1 cellular context compared by ENCODE assay signal in the genomic region with DNA sequence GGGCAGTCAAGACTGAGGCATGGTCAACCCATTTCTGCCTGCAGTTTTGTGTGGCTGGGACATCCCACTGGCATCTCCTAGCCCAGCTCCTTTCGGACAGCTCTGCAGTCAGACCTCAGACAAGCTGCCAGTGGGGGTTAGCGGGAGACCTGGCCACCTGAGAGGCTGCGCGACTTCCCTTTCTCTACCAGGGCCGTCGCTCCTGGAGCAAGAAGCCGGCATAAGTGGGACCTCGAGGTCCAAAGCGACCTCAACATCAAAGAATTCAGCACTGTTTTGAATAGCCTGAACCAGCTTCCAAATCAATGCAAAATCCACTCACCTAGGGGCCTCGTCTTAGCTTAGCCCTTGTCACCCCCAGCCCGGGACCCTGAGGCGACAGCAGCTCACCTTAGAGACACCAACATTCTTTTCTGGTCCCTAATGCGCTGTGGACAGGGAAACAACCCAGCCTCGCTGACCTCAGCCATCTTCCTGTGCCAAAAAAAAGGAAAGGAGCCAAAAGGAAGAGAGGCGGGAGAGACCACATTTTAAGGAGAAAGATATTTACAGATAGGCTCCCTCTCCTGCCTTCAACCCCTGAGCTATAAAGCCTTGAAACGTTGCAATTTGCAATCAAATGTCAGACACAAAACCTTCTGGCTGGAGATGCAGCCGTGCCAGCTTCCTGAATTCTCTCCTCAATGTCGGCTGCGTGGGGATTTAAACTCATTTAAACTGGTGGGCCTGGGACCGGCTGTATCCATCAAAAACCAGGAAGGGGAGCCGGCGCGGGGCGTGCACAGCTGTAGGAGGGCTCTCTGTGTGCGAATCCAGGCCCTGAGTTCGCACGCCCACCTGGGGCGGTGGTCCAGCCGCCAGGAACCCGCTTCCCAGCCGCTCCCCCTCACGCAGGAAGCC.
TF ChIP-seq lines count a peak whose summit lies in the region.

No MANE protein-coding gene starts in this region.

TF ChIP-seq in HepG2, 621 proteins besides CTCF, POLR2A, EP300 and RAD21 (continued from another document):
- TF ChIP-seq, protein P1, sequence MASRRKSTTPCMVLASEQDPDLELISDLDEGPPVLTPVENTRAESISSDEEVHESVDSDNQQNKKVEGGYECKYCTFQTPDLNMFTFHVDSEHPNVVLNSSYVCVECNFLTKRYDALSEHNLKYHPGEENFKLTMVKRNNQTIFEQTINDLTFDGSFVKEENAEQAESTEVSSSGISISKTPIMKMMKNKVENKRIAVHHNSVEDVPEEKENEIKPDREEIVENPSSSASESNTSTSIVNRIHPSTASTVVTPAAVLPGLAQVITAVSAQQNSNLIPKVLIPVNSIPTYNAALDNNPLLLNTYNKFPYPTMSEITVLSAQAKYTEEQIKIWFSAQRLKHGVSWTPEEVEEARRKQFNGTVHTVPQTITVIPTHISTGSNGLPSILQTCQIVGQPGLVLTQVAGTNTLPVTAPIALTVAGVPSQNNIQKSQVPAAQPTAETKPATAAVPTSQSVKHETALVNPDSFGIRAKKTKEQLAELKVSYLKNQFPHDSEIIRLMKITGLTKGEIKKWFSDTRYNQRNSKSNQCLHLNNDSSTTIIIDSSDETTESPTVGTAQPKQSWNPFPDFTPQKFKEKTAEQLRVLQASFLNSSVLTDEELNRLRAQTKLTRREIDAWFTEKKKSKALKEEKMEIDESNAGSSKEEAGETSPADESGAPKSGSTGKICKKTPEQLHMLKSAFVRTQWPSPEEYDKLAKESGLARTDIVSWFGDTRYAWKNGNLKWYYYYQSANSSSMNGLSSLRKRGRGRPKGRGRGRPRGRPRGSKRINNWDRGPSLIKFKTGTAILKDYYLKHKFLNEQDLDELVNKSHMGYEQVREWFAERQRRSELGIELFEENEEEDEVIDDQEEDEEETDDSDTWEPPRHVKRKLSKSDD (CRISPR knock-in tag; IDR thresholded peaks at IDR 0.05; ENCODE audit: low read depth), result no peak
- no peak for TF ChIP-seq KMT2A (CRISPR knock-in tag; IDR thresholded peaks at IDR 0.05)
- no peak for TF ChIP-seq TBP (CRISPR knock-in tag; IDR thresholded peaks at IDR 0.05)
- TF ChIP-seq ZFP36L1 (CRISPR knock-in tag; IDR thresholded peaks at IDR 0.05), result no peak
- TF ChIP-seq PAWR (CRISPR knock-in tag; IDR thresholded peaks at IDR 0.05; ENCODE audit: borderline replicate concordance), result no peak
- no peak for TF ChIP-seq AGO2 (optimal IDR thresholded peaks at IDR 0.05; ENCODE audit: low read depth, low read length)
- TF ChIP-seq ZNF564 (CRISPR knock-in tag; IDR thresholded peaks at IDR 0.05), result no peak
- no peak for TF ChIP-seq ZBTB7A (CRISPR knock-in tag; IDR thresholded peaks at IDR 0.05)
- TF ChIP-seq PAF1 (CRISPR knock-in tag; IDR thresholded peaks at IDR 0.05), result no peak
- TF ChIP-seq ZNF709 (CRISPR knock-in tag; IDR thresholded peaks at IDR 0.05), result no peak
